In the genomic region with DNA sequence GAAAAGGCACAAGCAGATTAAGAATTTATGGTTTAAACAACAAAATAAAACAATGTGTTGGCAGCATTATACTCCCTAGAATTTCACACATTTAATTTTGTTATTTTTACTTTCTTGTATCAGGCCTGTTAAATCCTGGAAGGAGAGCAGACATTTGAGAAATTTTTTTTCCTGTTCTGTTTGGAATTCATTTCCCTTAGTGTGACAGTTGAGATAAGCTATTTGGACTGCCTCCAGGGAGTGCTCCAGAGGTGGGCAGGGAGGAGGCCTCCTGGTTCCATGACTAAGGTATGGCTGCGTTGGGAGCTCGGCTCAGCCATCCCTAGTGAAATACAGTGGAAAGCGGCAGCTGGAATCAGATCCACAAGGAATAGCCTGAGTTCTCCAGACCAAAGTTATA, we compare ENCODE assay signal across 21 cellular contexts.
DNase-seq lines count a peak whose midpoint lies in the region; ATAC-seq, FAIRE-seq and TF ChIP-seq lines count a peak whose summit lies in the region.
"Had no signal": no experiment of that assay in that cellular context is flagged by ENCODE, and none has a peak within 500 bp of the region (broad histone marks: within the 10 kb centered on the region; RNA-seq: fewer than 3 reads in every experiment).

No MANE protein-coding gene starts in this region.

- TF ChIP-seq EP300 in K562 (IDR thresholded peaks at IDR 0.05; ENCODE audit: low read length) = peak; percentile 62

- intact Hi-C loops in Right ventricle myocardium inferior (cut with DNase I) (no loop called here), K562 (cut with micrococcal nuclease) (loop anchor here (10.0 kb wide), 1 partner anchor 714 kb away; no protein-coding TSS in a partner anchor), thyroid gland (cut with DNase I) (no loop called here)

- in situ Hi-C loops in K562 (cut with MboI) = no loop called here

- H2AFZ ChIP-seq in K562 (ENCODE audit: low read depth, low read length) = peak overlapping the region; percentile 45

- H3K27ac ChIP-seq in cardiac muscle cell (peak overlapping the region; percentile 55), K562 (ENCODE audit: extremely low read depth, low read depth, low read length) (peak overlapping the region; percentile 67), thyroid gland (peak overlapping the region in 2 of 3 donors; percentile 7 to 15)
- H3K27ac ChIP-seq: Peyer's patch, psoas muscle, vagina had no signal

- BruUV-seq in K562 (replicated peaks; lab: Mats Ljungman, UMichigan) = no TSS peak

- H3K4me3 ChIP-seq in cardiac muscle cell (no peak overlapping the region), K562 (no peak overlapping the region), thyroid gland (replicated peaks in 1 of 3) (no peak overlapping the region)
- H3K4me3 ChIP-seq: Peyer's patch, psoas muscle, vagina had no signal

- TF ChIP-seq CTCF in cardiac muscle cell (IDR thresholded peaks at IDR 0.05; ENCODE audit: low read depth, low read length) (no peak), K562 (IDR thresholded peaks at IDR 0.05 in 2 of 3, conservative IDR thresholded peaks at IDR 0.05 in 1 of 3; ENCODE audit: insufficient read depth in 2 of 3, low read depth in 1 of 3, low read length in 3 of 3) (no peak), thyroid gland (IDR thresholded peaks at IDR 0.05) (no peak)

- peaks cover 12% of the 10 kb centered on the region for H3K4me1 ChIP-seq in cardiac muscle cell (ENCODE audit: low read depth)
- H3K4me1 ChIP-seq in K562 (replicated peaks in 1 of 2; ENCODE audit: control insufficient read depth in 2 of 2, insufficient read depth in 2 of 2, low read length in 2 of 2) = peaks cover 11 to 40% of the 10 kb centered on the region in 2 experiments
- H3K4me1 ChIP-seq in thyroid gland = peaks cover 0 to 11% of the 10 kb centered on the region in 2 donors
- H3K4me1 ChIP-seq: Peyer's patch, psoas muscle, vagina had no signal

- TF ChIP-seq RAD21 in K562 (CRISPR knock-in tag; conservative IDR thresholded peaks at IDR 0.05 in 1 of 2, IDR thresholded peaks at IDR 0.05 in 1 of 2) = no peak

- ATAC-seq in Right ventricle myocardium inferior (no peak), K562 (peak; percentile 74), GM19395 (IDR thresholded peaks at IDR 0.05; ENCODE audit: unreplicated experiment) (no peak)
- ATAC-seq: activated CD4-positive, alpha-beta T cell treated with anti-CD3 and anti-CD28 coated beads for 36 hours; activated T-helper 17 cell treated with anti-CD3 and anti-CD28 coated beads, Interleukin-2, amount 50 U/mL, for 72 hours; psoas muscle had no signal

- H3K79me2 ChIP-seq in K562 (ENCODE audit: control insufficient read depth, insufficient read depth, low read length) = peaks cover 29% of the 10 kb centered on the region

- no peaks in the 10 kb centered on the region for H3K36me3 ChIP-seq in cardiac muscle cell
- H3K36me3 ChIP-seq in K562 (ENCODE audit: control insufficient read depth, insufficient read depth, low read length) = no peaks in the 10 kb centered on the region; the same call in 2 of the 3 replicates
- no peaks in the 10 kb centered on the region for H3K36me3 ChIP-seq in thyroid gland
- H3K36me3 ChIP-seq: Peyer's patch, vagina had no signal

- CTCF ChIA-PET in K562 (lab: Yijun Ruan, JAX; ENCODE audit: low intra/inter-chr PET ratio) = no interaction called here

- H3K4me2 ChIP-seq in K562 (ENCODE audit: insufficient read depth, low read length) = peak overlapping the region; percentile 66

- H3K27me3 ChIP-seq in cardiac muscle cell = no peaks in the 10 kb centered on the region
- H3K27me3 ChIP-seq in K562 (ENCODE audit: control insufficient read depth in 2 of 2, insufficient read depth in 2 of 2, low read length in 2 of 2) = no peaks in the 10 kb centered on the region
- no peaks in the 10 kb centered on the region for H3K27me3 ChIP-seq in thyroid gland
- H3K27me3 ChIP-seq: Peyer's patch, vagina had no signal

- no peaks in the 10 kb centered on the region for H3K9me3 ChIP-seq in cardiac muscle cell (ENCODE audit: low read depth)
- H3K9me3 ChIP-seq in K562 (replicated peaks; ENCODE audit: control insufficient read depth, insufficient read depth, low read depth, low read length) = no peaks in the 10 kb centered on the region
- H3K9me3 ChIP-seq in thyroid gland = no peaks in the 10 kb centered on the region
- H3K9me3 ChIP-seq: Peyer's patch, psoas muscle, vagina had no signal

- TF ChIP-seq POLR2A in K562 (conservative IDR thresholded peaks at IDR 0.05) (no peak), thyroid gland (IDR thresholded peaks at IDR 0.05) (no peak)

- peaks cover 2% of the 10 kb centered on the region for H3K9me1 ChIP-seq in K562 (ENCODE audit: control insufficient read depth, insufficient read depth, low read length)

- peak; percentile 86 for FAIRE-seq in K562 (lab: Jason Lieb, UNC)
- FAIRE-seq: GM12892, keratinocyte had no signal

- DNase-seq in cardiac muscle cell (ENCODE audit: low read depth in 1 of 2, low spot score in 1 of 2) (peak; percentile 56 to 59), Right ventricle myocardium inferior (ENCODE audit: missing footprints) (no peak), K562 (ENCODE audit: extremely low read depth in 1 of 4, low spot score in 3 of 4) (peak; percentile 13 to 67 (median 33)), iris pigment epithelial cell (ENCODE audit: low read depth) (peak; percentile 14), thyroid gland (peak in 1 of 2 donors; percentile 6), NOMO-1 treated with DMSO at 0.1 percent for 48 hours (lab: John Stamatoyannopoulos, UW; ENCODE audit: unreplicated experiment) (no peak), HT-29 (ENCODE audit: low spot score) (no peak)
- DNase-seq: ACHN; activated CD4-positive, alpha-beta T cell treated with anti-CD3 and anti-CD28 coated beads for 36 hours; activated naive CD8-positive, alpha-beta T cell treated with anti-CD3 and anti-CD28 coated beads, Interleukin-2, amount 10 ng/mL, durations not matched to agents 7 days and 5 days; effector CD8-positive, alpha-beta T cell; H7; nephron progenitor cell; Peyer's patch; psoas muscle; stimulated activated CD8-positive, alpha-beta memory T cell treated with anti-CD3 and anti-CD28 coated beads, Interleukin-4, amount 100 ng/mL, for 48 hours had no signal

- no peaks in the 10 kb centered on the region; the same call in 1 of the 2 replicates for H4K20me1 ChIP-seq in K562 (replicated peaks; ENCODE audit: control insufficient read depth, insufficient read depth, low read length)

- 17% methylated on average over 1 of the region's 3 CpGs for WGBS in K562 (ENCODE audit: insufficient coverage, low coverage, missing lambda C conversion rate)
- 80 to 82% methylated on average over 3 of the region's 3 CpGs for WGBS in thyroid gland, 2 donors

- POLR2A ChIA-PET in K562 (lab: Yijun Ruan, JAX) = interaction anchor here (0.6 to 1.8 kb wide), 5 partner anchors 8 to 31 kb away, joined by 3 to 15 read pairs (median 5); no protein-coding TSS in a partner anchor

- peak overlapping the region; percentile 53 to 60; a peak in 3 of 4 replicates for H3K9ac ChIP-seq in K562 (ENCODE audit: insufficient read depth in 1 of 2, low read depth in 2 of 2, low read length in 2 of 2)

TF ChIP-seq in K562, 482 proteins besides CTCF, POLR2A, EP300 and RAD21 (continues in another document):
- TF ChIP-seq, protein P1, sequence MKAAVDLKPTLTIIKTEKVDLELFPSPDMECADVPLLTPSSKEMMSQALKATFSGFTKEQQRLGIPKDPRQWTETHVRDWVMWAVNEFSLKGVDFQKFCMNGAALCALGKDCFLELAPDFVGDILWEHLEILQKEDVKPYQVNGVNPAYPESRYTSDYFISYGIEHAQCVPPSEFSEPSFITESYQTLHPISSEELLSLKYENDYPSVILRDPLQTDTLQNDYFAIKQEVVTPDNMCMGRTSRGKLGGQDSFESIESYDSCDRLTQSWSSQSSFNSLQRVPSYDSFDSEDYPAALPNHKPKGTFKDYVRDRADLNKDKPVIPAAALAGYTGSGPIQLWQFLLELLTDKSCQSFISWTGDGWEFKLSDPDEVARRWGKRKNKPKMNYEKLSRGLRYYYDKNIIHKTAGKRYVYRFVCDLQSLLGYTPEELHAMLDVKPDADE (conservative IDR thresholded peaks at IDR 0.05; ENCODE audit: control insufficient read depth, low read depth, low read length) = no peak
- TF ChIP-seq, protein P2, sequence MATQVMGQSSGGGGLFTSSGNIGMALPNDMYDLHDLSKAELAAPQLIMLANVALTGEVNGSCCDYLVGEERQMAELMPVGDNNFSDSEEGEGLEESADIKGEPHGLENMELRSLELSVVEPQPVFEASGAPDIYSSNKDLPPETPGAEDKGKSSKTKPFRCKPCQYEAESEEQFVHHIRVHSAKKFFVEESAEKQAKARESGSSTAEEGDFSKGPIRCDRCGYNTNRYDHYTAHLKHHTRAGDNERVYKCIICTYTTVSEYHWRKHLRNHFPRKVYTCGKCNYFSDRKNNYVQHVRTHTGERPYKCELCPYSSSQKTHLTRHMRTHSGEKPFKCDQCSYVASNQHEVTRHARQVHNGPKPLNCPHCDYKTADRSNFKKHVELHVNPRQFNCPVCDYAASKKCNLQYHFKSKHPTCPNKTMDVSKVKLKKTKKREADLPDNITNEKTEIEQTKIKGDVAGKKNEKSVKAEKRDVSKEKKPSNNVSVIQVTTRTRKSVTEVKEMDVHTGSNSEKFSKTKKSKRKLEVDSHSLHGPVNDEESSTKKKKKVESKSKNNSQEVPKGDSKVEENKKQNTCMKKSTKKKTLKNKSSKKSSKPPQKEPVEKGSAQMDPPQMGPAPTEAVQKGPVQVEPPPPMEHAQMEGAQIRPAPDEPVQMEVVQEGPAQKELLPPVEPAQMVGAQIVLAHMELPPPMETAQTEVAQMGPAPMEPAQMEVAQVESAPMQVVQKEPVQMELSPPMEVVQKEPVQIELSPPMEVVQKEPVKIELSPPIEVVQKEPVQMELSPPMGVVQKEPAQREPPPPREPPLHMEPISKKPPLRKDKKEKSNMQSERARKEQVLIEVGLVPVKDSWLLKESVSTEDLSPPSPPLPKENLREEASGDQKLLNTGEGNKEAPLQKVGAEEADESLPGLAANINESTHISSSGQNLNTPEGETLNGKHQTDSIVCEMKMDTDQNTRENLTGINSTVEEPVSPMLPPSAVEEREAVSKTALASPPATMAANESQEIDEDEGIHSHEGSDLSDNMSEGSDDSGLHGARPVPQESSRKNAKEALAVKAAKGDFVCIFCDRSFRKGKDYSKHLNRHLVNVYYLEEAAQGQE (CRISPR knock-in tag; IDR thresholded peaks at IDR 0.05; ENCODE audit: low read depth) = no peak
- no peak for TF ChIP-seq NR2C2 (CRISPR knock-in tag; IDR thresholded peaks at IDR 0.05)
- no peak for TF ChIP-seq NR2C2 (tag; IDR thresholded peaks at IDR 0.05)
- TF ChIP-seq NEUROD1 (IDR thresholded peaks at IDR 0.05; ENCODE audit: borderline replicate concordance, low read depth, low read length, partially characterized antibody) = no peak
- TF ChIP-seq XRCC3 (IDR thresholded peaks at IDR 0.05) = no peak
- no peak for TF ChIP-seq SAFB2 (IDR thresholded peaks at IDR 0.05; ENCODE audit: borderline replicate concordance, low read depth, low read length, severe bottlenecking)
- no peak for TF ChIP-seq SIX5 (IDR thresholded peaks at IDR 0.05; ENCODE audit: borderline replicate concordance in 1 of 2, insufficient read depth in 1 of 2, low read depth in 1 of 2, low read length in 2 of 2)
- TF ChIP-seq SMARCB1 (IDR thresholded peaks at IDR 0.05; ENCODE audit: insufficient read length, low read depth) = no peak

Comparison
In these comparisons a context has a peak if more than half of its experiments do, and no peak if none do; other contexts are left out.
1. DNase-seq: peak in cardiac muscle cell (2 of 2), K562 (4 of 4) and iris pigment epithelial cell (single experiment); none in Right ventricle myocardium inferior (single experiment), NOMO-1 treated with DMSO at 0.1 percent for 48 hours (single experiment) and HT-29 (single experiment).
2. H3K27ac ChIP-seq: peak in every context shown above with its lines; median percentile 67 in K562; 55 in cardiac muscle cell; 11 in thyroid gland.